Comparison of ENCODE assay signal across 27 cellular contexts in genomic region chr13:67662997-67663396, GRCh38.
"Had no signal": no experiment of that assay in that cellular context is flagged by ENCODE, and none has a peak within 500 bp of the region (broad histone marks: within the 10 kb centered on the region; RNA-seq: fewer than 3 reads in every experiment).

No MANE protein-coding gene starts in this region.

- H3K27me3 Mint-ChIP-seq: naive thymus-derived CD4-positive, alpha-beta T cell; stimulated activated memory B cell treated with anti-CD40 and anti-IgM and Interleukin-4, amounts not matched to agents 10 μg/mL and 1 μg/mL and 100 μg/mL, for 72 hours; stimulated activated naive CD8-positive, alpha-beta T cell treated with anti-CD3 and anti-CD28 coated beads, Interleukin-15, amount 100 ng/mL, for 72 hours; type B pancreatic cell had no signal

- H3K9me3 Mint-ChIP-seq: nephron; neural crest cell; stimulated activated memory B cell treated with anti-CD40 and anti-IgM and Interleukin-4, amounts not matched to agents 10 μg/mL and 1 μg/mL and 100 μg/mL, for 72 hours; stimulated activated naive CD8-positive, alpha-beta T cell treated with anti-CD3 and anti-CD28 coated beads, Interleukin-15, amount 100 ng/mL, for 72 hours; type B pancreatic cell had no signal

- H3K4me1 Mint-ChIP-seq: immature natural killer cell; naive thymus-derived CD4-positive, alpha-beta T cell; nephron; stimulated activated memory B cell treated with anti-CD40 and anti-IgM and Interleukin-4, amounts not matched to agents 10 μg/mL and 1 μg/mL and 100 μg/mL, for 72 hours; stimulated activated naive CD8-positive, alpha-beta T cell treated with anti-CD3 and anti-CD28 coated beads, Interleukin-15, amount 100 ng/mL, for 72 hours had no signal

- H3K27me3 ChIP-seq: pancreas, sigmoid colon, spleen, tibial nerve, uterus had no signal

- DNase-seq: hypothalamus; immature natural killer cell; left ventricle myocardium inferior; mesendoderm; midbrain; mucosa of descending colon; naive thymus-derived CD4-positive, alpha-beta T cell; nucleus accumbens; pancreas; posterior cingulate gyrus; retina; right cardiac atrium; sigmoid colon; small intestine; spleen; stimulated activated CD4-positive, alpha-beta T cell treated with anti-CD3 and anti-CD28 coated beads, Interleukin-4, amount 100 ng/mL, for 24 hours; stimulated activated naive CD4-positive, alpha-beta T cell treated with Interleukin-2 at 50 U/mL for 16 hours; stimulated activated naive CD8-positive, alpha-beta T cell treated with anti-CD3 and anti-CD28 coated beads, Interleukin-15, amount 100 ng/mL, for 72 hours; substantia nigra; uterus had no signal

- H3K36me3 Mint-ChIP-seq: immature natural killer cell; naive thymus-derived CD4-positive, alpha-beta T cell; stimulated activated memory B cell treated with anti-CD40 and anti-IgM and Interleukin-4, amounts not matched to agents 10 μg/mL and 1 μg/mL and 100 μg/mL, for 72 hours; type B pancreatic cell had no signal

- H3K27ac Mint-ChIP-seq: immature natural killer cell; naive thymus-derived CD4-positive, alpha-beta T cell; nephron; stimulated activated memory B cell treated with anti-CD40 and anti-IgM and Interleukin-4, amounts not matched to agents 10 μg/mL and 1 μg/mL and 100 μg/mL, for 72 hours; stimulated activated naive CD8-positive, alpha-beta T cell treated with anti-CD3 and anti-CD28 coated beads, Interleukin-15, amount 100 ng/mL, for 72 hours; type B pancreatic cell had no signal

- FAIRE-seq: pancreas, small intestine had no signal

- ATAC-seq: mucosa of descending colon; naive thymus-derived CD4-positive, alpha-beta T cell; pancreas; right cardiac atrium; stimulated activated memory B cell treated with anti-CD40 and anti-IgM and Interleukin-4, amounts not matched to agents 10 μg/mL and 1 μg/mL and 100 μg/mL, for 72 hours; stimulated activated naive CD8-positive, alpha-beta T cell treated with anti-CD3 and anti-CD28 coated beads, Interleukin-15, amount 100 ng/mL, for 72 hours had no signal

- H3K27ac ChIP-seq: left ventricle myocardium inferior, pancreas, prostate gland, sigmoid colon, spleen, tibial nerve, uterus had no signal

- H3K4me3 Mint-ChIP-seq: immature natural killer cell; naive thymus-derived CD4-positive, alpha-beta T cell; nephron; neural crest cell; stimulated activated memory B cell treated with anti-CD40 and anti-IgM and Interleukin-4, amounts not matched to agents 10 μg/mL and 1 μg/mL and 100 μg/mL, for 72 hours; stimulated activated naive CD8-positive, alpha-beta T cell treated with anti-CD3 and anti-CD28 coated beads, Interleukin-15, amount 100 ng/mL, for 72 hours; type B pancreatic cell had no signal

- H3K36me3 ChIP-seq: left ventricle myocardium inferior, pancreas, prostate gland, sigmoid colon, spleen, tibial nerve, uterus had no signal

- H3K4me3 ChIP-seq: left ventricle myocardium inferior, lung, mucosa of descending colon, pancreas, prostate gland, sigmoid colon, spleen, tibial nerve, uterus had no signal

- H3K9me3 ChIP-seq: left ventricle myocardium inferior, mucosa of descending colon, pancreas, prostate gland, sigmoid colon, tibial nerve, uterus had no signal

- H3K4me1 ChIP-seq: left ventricle myocardium inferior, pancreas, prostate gland, sigmoid colon, spleen, tibial nerve, uterus had no signal
